ENCODE assay signal across 26 cellular contexts in the genomic region with DNA sequence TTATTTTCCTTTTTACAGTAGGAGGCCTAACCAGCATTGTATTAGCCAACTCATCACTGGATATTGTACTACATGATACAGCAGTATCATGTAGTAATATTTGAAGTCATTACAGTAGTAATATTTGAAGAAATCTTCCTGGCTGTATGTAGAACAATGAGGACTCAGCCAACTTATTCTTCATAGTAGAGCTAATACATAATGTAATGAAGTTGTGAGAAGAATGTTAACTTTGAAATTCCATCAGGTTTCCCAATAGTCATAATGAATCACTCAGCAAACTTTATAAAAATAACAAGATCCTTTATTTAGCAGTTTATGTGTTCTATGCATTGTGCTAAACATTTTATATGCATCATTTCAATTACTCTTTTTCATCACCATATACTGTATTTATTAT.
A peak's percentile ranks its signal among the peaks of the same experiment; 100 is the strongest.
DNase-seq lines count a peak whose midpoint lies in the region; ATAC-seq, FAIRE-seq and TF ChIP-seq lines count a peak whose summit lies in the region.
"Had no signal": no experiment of that assay in that cellular context is flagged by ENCODE, and none has a peak within 500 bp of the region (broad histone marks: within the 10 kb centered on the region; RNA-seq: fewer than 3 reads in every experiment).

No MANE protein-coding gene starts in this region.

- no peak overlapping the region for H3K4me2 ChIP-seq in PC-3 (ENCODE audit: low read length)

- H3K4me3 ChIP-seq in PC-3 (ENCODE audit: low read length) (no peak overlapping the region), bronchial epithelial cell (ENCODE audit: low read depth, low read length) (no peak overlapping the region), fibroblast of pulmonary artery (replicated peaks; ENCODE audit: low read depth, low read length) (no peak overlapping the region), right lobe of liver (no peak overlapping the region)

- 0 out of 2 replicates have a peak, but pooled peaks cover 4% of the 10 kb centered on the region for H3K4me1 ChIP-seq in PC-3 (ENCODE audit: insufficient read depth, low read length)
- no peaks in the 10 kb centered on the region for H3K4me1 ChIP-seq in right lobe of liver

- H4K20me1 ChIP-seq in PC-3 (ENCODE audit: low read length): no peaks in the 10 kb centered on the region

- H3K9me2 ChIP-seq in PC-3 (replicated peaks; ENCODE audit: low read length): no peaks in the 10 kb centered on the region

- CTCF ChIA-PET in PC-3 (lab: Charles Lee): no interaction called here

- intact Hi-C loops in PC-3 (cut with micrococcal nuclease) (no loop called here), right lobe of liver (cut with DNase I) (no loop called here), cardiac septum (cut with DNase I) (no loop called here)

- DNase-seq in PC-3: peak; percentile 51
- peak; percentile 70 for DNase-seq in bronchial epithelial cell (ENCODE audit: low read depth)
- DNase-seq in fibroblast of pulmonary artery (ENCODE audit: low read depth): peak; percentile 1
- DNase-seq in renal cortical epithelial cell (ENCODE audit: low read depth): peak; percentile 12
- DNase-seq in right lobe of liver: no peak
- no peak for DNase-seq in NK-92 (lab: John Stamatoyannopoulos, UW; ENCODE audit: unreplicated experiment)
- no peak for DNase-seq in GF-D8 (lab: John Stamatoyannopoulos, UW)
- no peak for DNase-seq in cardiac septum (ENCODE audit: low spot score)
- DNase-seq: AML-193; C1 segment of cervical spinal cord; CD8-positive, alpha-beta T cell; GOT3; KG1; NCI-H1092 treated with DMSO at 0.1 percent for 48 hours; NCI-H1436 treated with DMSO at 0.1 percent for 48 hours; NCI-H1930; NCI-H2227 treated with DMSO at 0.1 percent for 48 hours; NCI-H524; NCI-H82; Right ventricle myocardium superior had no signal

- POLR2A ChIA-PET in PC-3 (lab: Charles Lee; ENCODE audit: unreplicated experiment): no interaction called here

- H3K9ac ChIP-seq in PC-3 (ENCODE audit: low read length): no peak overlapping the region

- H3F3A ChIP-seq in PC-3 (ENCODE audit: low read length, unreplicated experiment): no peaks in the 10 kb centered on the region

- no peaks in the 10 kb centered on the region for H3K27me3 ChIP-seq in PC-3 (ENCODE audit: low read length)
- H3K27me3 ChIP-seq in bronchial epithelial cell (ENCODE audit: control insufficient read depth, insufficient read depth, low read length): no peaks in the 10 kb centered on the region
- no peaks in the 10 kb centered on the region for H3K27me3 ChIP-seq in right lobe of liver

- no TSS peak for BruUV-seq in PC-3 (replicated peaks; lab: Mats Ljungman, UMichigan)

- TF ChIP-seq POLR2A in right lobe of liver (IDR thresholded peaks at IDR 0.05): no peak

- no peaks in the 10 kb centered on the region for H3K79me2 ChIP-seq in PC-3 (ENCODE audit: low read length)

- H3K36me3 ChIP-seq in PC-3 (ENCODE audit: low read depth, low read length) (no peaks in the 10 kb centered on the region), bronchial epithelial cell (ENCODE audit: control insufficient read depth, insufficient read depth, low read length) (no peaks in the 10 kb centered on the region), right lobe of liver (peaks cover 0 to 18% (median 0%) of the 10 kb centered on the region in 4 donors)

- TF ChIP-seq CTCF in PC-3 (conservative IDR thresholded peaks at IDR 0.05; ENCODE audit: low read depth, low read length) (no peak), bronchial epithelial cell (IDR thresholded peaks at IDR 0.05; ENCODE audit: insufficient read depth, low read length, severe bottlenecking) (no peak), fibroblast of pulmonary artery (IDR thresholded peaks at IDR 0.05; ENCODE audit: low read length, missing control alignments) (no peak), right lobe of liver (IDR thresholded peaks at IDR 0.05) (no peak)

- H3K27ac ChIP-seq in PC-3 (ENCODE audit: low read length) (no peak overlapping the region), right lobe of liver (no peak overlapping the region)
- H3K27ac ChIP-seq: HL-60 had no signal

- FAIRE-seq in bronchial epithelial cell (lab: Jason Lieb, UNC): no peak
- FAIRE-seq: GM12892, GM18507, HepG2, RCC 7860 had no signal

- ATAC-seq in PC-3: no peak
- ATAC-seq in right lobe of liver: no peak
- ATAC-seq: CD8-positive, alpha-beta T cell; HCT116; HepG2 had no signal

- H3K9me3 ChIP-seq in PC-3 (ENCODE audit: low read length) (no peaks in the 10 kb centered on the region), right lobe of liver (no peaks in the 10 kb centered on the region)

- H2AFZ ChIP-seq in PC-3 (ENCODE audit: low read length): no peak overlapping the region

Comparison
In these comparisons a context has a peak if more than half of its experiments do, and no peak if none do; other contexts are left out.
1. DNase-seq: peak in PC-3 (single experiment), bronchial epithelial cell (single experiment), fibroblast of pulmonary artery (single experiment) and renal cortical epithelial cell (single experiment); none in right lobe of liver (0 of 3), NK-92 (single experiment), GF-D8 (single experiment) and cardiac septum (single experiment).